In the genomic region with DNA sequence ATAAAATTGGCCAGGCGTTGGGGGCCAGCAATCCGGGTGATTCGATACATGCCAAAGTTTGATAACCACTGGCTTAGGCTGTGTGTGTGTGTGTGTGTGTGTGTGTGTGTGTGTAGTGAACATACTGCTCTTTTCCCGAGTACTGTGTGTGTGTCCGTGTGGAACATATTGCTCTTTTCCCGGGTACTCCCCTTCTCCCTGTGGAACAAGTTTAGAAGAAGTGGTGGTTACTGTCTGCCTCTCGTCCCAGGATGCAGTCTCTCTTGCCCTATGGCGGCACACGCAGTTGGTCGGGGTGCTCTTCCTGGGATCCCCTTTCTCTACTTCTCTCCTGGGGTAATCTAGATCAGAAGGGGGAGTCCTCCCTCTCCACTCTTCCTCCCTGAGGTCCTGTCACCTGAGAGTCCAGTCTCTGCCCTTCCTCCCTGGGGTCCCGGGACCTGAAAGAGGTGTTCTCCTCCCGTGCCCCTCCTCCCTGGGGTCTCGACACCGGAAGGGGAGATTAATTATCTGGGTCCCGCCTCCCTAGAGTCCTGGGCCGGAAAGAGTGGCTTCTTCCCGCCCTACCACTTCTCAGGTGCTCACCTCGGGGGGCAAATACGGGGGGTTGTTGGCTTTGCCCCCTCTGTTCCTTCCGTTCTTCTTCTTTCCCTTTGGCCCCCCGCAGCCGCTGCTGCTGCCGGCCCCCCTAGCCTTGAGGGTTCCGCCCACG, we compare ENCODE assay signal across 8 cellular contexts. TPM values are rescaled to one million over a fixed set of nuclear protein-coding genes. Genes with fewer than 3 reads are reported as not detected.
DNase-seq lines count a peak whose midpoint lies in the region; ATAC-seq and TF ChIP-seq lines count a peak whose summit lies in the region.

No MANE protein-coding gene starts in this region.

- H2AFZ ChIP-seq in HCT116 (ENCODE audit: low read depth, low read length, poor library complexity, severe bottlenecking) = no peak overlapping the region

- H3K27me3 ChIP-seq in HCT116 (ENCODE audit: insufficient read depth, low read length) = no peaks in the 10 kb centered on the region
- no peaks in the 10 kb centered on the region for H3K27me3 ChIP-seq in esophagus (ENCODE audit: control insufficient read depth in 1 of 2, insufficient read depth in 2 of 2, low read length in 2 of 2)
- H3K27me3 ChIP-seq in muscle layer of colon (ENCODE audit: control insufficient read depth in 1 of 2, insufficient read depth in 2 of 2, low read length in 2 of 2) = no peaks in the 10 kb centered on the region
- H3K27me3 ChIP-seq in subcutaneous abdominal adipose tissue (ENCODE audit: control insufficient read depth in 5 of 5, insufficient read depth in 4 of 5, low read length in 5 of 5) = peaks cover 0 to 4% (median 0%) of the 10 kb centered on the region in 5 donors

- ATAC-seq in HCT116 (peak; percentile 38), HG03135 (IDR thresholded peaks at IDR 0.05; ENCODE audit: unreplicated experiment) (no peak)

- H3K4me1 ChIP-seq in HCT116 (ENCODE audit: control insufficient read depth in 1 of 2, insufficient read depth in 2 of 2, low read length in 2 of 2) (peaks cover 20 to 39% of the 10 kb centered on the region in 2 experiments), esophagus (ENCODE audit: control insufficient read depth in 2 of 2, insufficient read depth in 2 of 2, low read length in 1 of 2) (peaks cover 0 to 3% of the 10 kb centered on the region in 2 donors), muscle layer of colon (ENCODE audit: insufficient read depth, low read length) (peaks cover 19% of the 10 kb centered on the region), subcutaneous abdominal adipose tissue (ENCODE audit: control insufficient read depth in 5 of 5, insufficient read depth in 5 of 5, low read length in 5 of 5) (peaks cover 20 to 42% (median 38%) of the 10 kb centered on the region in 5 donors)

- H4K20me1 ChIP-seq in HCT116 (ENCODE audit: insufficient read depth) = no peaks in the 10 kb centered on the region

- no peaks in the 10 kb centered on the region for H3K9me2 ChIP-seq in HCT116 (ENCODE audit: insufficient read depth)

- TF ChIP-seq CTCF in HCT116 (IDR thresholded peaks at IDR 0.05 in 2 of 3, conservative IDR thresholded peaks at IDR 0.05 in 1 of 3; ENCODE audit: borderline replicate concordance in 1 of 3, insufficient read depth in 1 of 3, low read depth in 2 of 3, low read length in 2 of 3) = no peak

- CTCF ChIA-PET in HCT116 (lab: Charles Lee) = interaction anchor here (0.7 to 2.0 kb wide), 5 partner anchors 22 to 450 kb away, joined by 3 to 7 read pairs (median 4); a partner anchor contains a TSS

- H3K36me3 ChIP-seq in HCT116 (ENCODE audit: control insufficient read depth in 1 of 2, insufficient read depth in 2 of 2, low read length in 2 of 2) (peaks cover 7 to 25% of the 10 kb centered on the region in 2 experiments; a peak in 1 of 4 replicates), esophagus (ENCODE audit: control insufficient read depth in 2 of 2, insufficient read depth in 2 of 2, low read length in 1 of 2) (peaks cover 10 to 26% of the 10 kb centered on the region in 2 donors), muscle layer of colon (ENCODE audit: insufficient read depth, low read length) (peaks cover 27% of the 10 kb centered on the region), subcutaneous abdominal adipose tissue (ENCODE audit: control insufficient read depth in 5 of 5, insufficient read depth in 5 of 5, low read length in 5 of 5) (peaks cover 0 to 31% (median 28%) of the 10 kb centered on the region in 5 donors)

- no peak for TF ChIP-seq RAD21 in HCT116 (IDR thresholded peaks at IDR 0.05; ENCODE audit: low read depth)

- H3K27ac ChIP-seq in HCT116 (ENCODE audit: low read depth, low read length) (peak overlapping the region; percentile 76), esophagus (ENCODE audit: low read depth in 2 of 2, low read length in 1 of 2) (peak overlapping the region; percentile 89 to 94), muscle layer of colon (ENCODE audit: low read depth, low read length) (peak overlapping the region; percentile 77), subcutaneous abdominal adipose tissue (ENCODE audit: low read depth, low read length) (peak overlapping the region; percentile 99)

- H3K9me3 ChIP-seq in HCT116 (ENCODE audit: control insufficient read depth in 1 of 2, insufficient read depth in 1 of 2, low read depth in 1 of 2, low read length in 2 of 2) (no peaks in the 10 kb centered on the region), esophagus (ENCODE audit: control insufficient read depth in 2 of 2, insufficient read depth in 1 of 2, low read depth in 1 of 2, low read length in 1 of 2) (no peaks in the 10 kb centered on the region), muscle layer of colon (ENCODE audit: low read length) (no peaks in the 10 kb centered on the region), subcutaneous abdominal adipose tissue (ENCODE audit: control insufficient read depth in 5 of 5, low read length in 5 of 5) (no peaks in the 10 kb centered on the region)

- TSS peak; percentile 45 for BruUV-seq in HCT116 (replicated peaks; lab: Mats Ljungman, UMichigan)

- intact Hi-C loops in HCT116 (cut with micrococcal nuclease) = loop anchor here (2.0 to 5.0 kb wide), 2 partner anchors 144 to 618 kb away; a partner anchor contains a TSS

- peak; percentile 72 for DNase-seq in DMS53 (lab: John Stamatoyannopoulos, UW)
- DNase-seq in HCT116 (ENCODE audit: low read depth, low spot score) = peak; percentile 37
- DNase-seq in NCI-H510A treated with DMSO at 0.1 percent for 48 hours (lab: John Stamatoyannopoulos, UW) = peak; percentile 68
- peak; percentile 33 for DNase-seq in activated T-cell treated with anti-CD3 and anti-CD28 coated beads for 24 hours (ENCODE audit: low read depth)

- peaks cover 24% of the 10 kb centered on the region for H3K79me2 ChIP-seq in HCT116 (ENCODE audit: insufficient read depth, low read length)

- peak overlapping the region; percentile 84 for H3K4me2 ChIP-seq in HCT116 (ENCODE audit: low read length)

- H3K9ac ChIP-seq in HCT116 (ENCODE audit: low read length) (peak overlapping the region; percentile 88), muscle layer of colon (ENCODE audit: low read length) (peak overlapping the region; percentile 98), subcutaneous abdominal adipose tissue (ENCODE audit: low read length in 5 of 5) (peak overlapping the region; percentile 92 to 100 (median 97))

- RAD21 ChIA-PET in HCT116 (lab: Charles Lee; ENCODE audit: low non-redundant PET in 1 of 2, low total read pairs in 2 of 2, uncharacterized antibody in 2 of 2, unreplicated experiment in 2 of 2) = interaction anchor here in 1 of 2 experiments (0.7 kb wide), 1 partner anchor 56 kb away, joined by 7 read pairs; no protein-coding TSS in a partner anchor

- 1 to 2% methylated on average over 25 of the region's 25 CpGs for WGBS in esophagus, 2 donors

- H3K4me3 ChIP-seq in HCT116 (replicated peaks in 1 of 2; ENCODE audit: low read depth in 1 of 2, low read length in 2 of 2) = peak overlapping the region; percentile 80 to 100
- peak overlapping the region; percentile 75 to 84 for H3K4me3 ChIP-seq in esophagus (ENCODE audit: low read depth in 1 of 2, low read length in 2 of 2)
- H3K4me3 ChIP-seq in muscle layer of colon (ENCODE audit: low read depth in 1 of 2, low read length in 2 of 2) = peak overlapping the region; percentile 92 to 98
- peak overlapping the region; percentile 82 to 97 (median 96) for H3K4me3 ChIP-seq in subcutaneous abdominal adipose tissue (ENCODE audit: low read depth in 1 of 5, low read length in 5 of 5)

- POLR2A ChIA-PET in HCT116 (lab: Charles Lee) = interaction anchor here (0.7 to 3.4 kb wide), 7 partner anchors 11 to 445 kb away, joined by 3 to 43 read pairs (median 4); a partner anchor contains a TSS

- no peak for TF ChIP-seq POLR2A in HCT116 (IDR thresholded peaks at IDR 0.05; ENCODE audit: borderline replicate concordance, extremely low read depth, insufficient read depth, insufficient read length)

TF ChIP-seq in HCT116, 20 proteins besides CTCF, POLR2A, EP300 and RAD21:
- TF ChIP-seq TCF7L2 (IDR thresholded peaks at IDR 0.05; ENCODE audit: borderline replicate concordance, extremely low read depth, insufficient read depth, insufficient read length) = no peak
- peak; percentile 60 for TF ChIP-seq POLR2AphosphoS5 (IDR thresholded peaks at IDR 0.05; ENCODE audit: low read depth, low read length)

RNA-seq across cellular contexts. Expression of a gene that starts 0.5 kb away (rescaled TPM):
- 98.0 TPM for total RNA-seq in HCT116 (2021; ENCODE audit: unreplicated experiment)
- polyA plus RNA-seq in HCT116 (2012) = 154 and 183 TPM in 2 replicates
- polyA plus RNA-seq in esophagus = 10 to 100 TPM; 62.2 to 76.8 TPM

RNA-seq across cellular contexts. Expression of a gene that starts 7.1 kb away (rescaled TPM):
- total RNA-seq in HCT116 (2021; ENCODE audit: unreplicated experiment) = 36.6 TPM
- 29.2 and 35.3 TPM in 2 replicates for polyA plus RNA-seq in HCT116 (2012)
- polyA plus RNA-seq in esophagus = 10 to 100 TPM; 10.1 to 23.6 TPM

RNA-seq across cellular contexts. Expression of a gene that starts 16.3 kb away (rescaled TPM):
- not detected for total RNA-seq in HCT116 (2021; ENCODE audit: unreplicated experiment)
- polyA plus RNA-seq in HCT116 (2012) = 0.14 and 0.20 TPM in 2 replicates
- polyA plus RNA-seq in esophagus = under 1 TPM; 0.14 to 0.16 TPM

RNA-seq across cellular contexts. Expression of a gene that starts 52.6 kb away (rescaled TPM):
- total RNA-seq in HCT116 (2021; ENCODE audit: unreplicated experiment) = 20.6 TPM
- 17.3 and 26.2 TPM in 2 replicates for polyA plus RNA-seq in HCT116 (2012)
- 1 to 10 TPM; 3.5 to 5.0 TPM for polyA plus RNA-seq in esophagus

RNA-seq across cellular contexts. Expression of a gene that starts 52.7 kb away (rescaled TPM):
- 77.4 TPM for total RNA-seq in HCT116 (2021; ENCODE audit: unreplicated experiment)
- polyA plus RNA-seq in HCT116 (2012) = 34.6 and 36.6 TPM in 2 replicates
- 10 to 100 TPM; 10.1 to 14.3 TPM for polyA plus RNA-seq in esophagus
